8 cellular contexts compared by ENCODE assay signal in genomic region chr12:50057000-50057841, GRCh38. TPM values are rescaled to one million over a fixed set of nuclear protein-coding genes. Genes with fewer than 3 reads are reported as not detected.
DNase-seq lines count a peak whose midpoint lies in the region; ATAC-seq and TF ChIP-seq lines count a peak whose summit lies in the region.

ASIC1 (plus strand) TSS chr12:50057596; CDS start chr12:50058767, 1,171 bp downstream.

- DNase-seq in GM06990 (ENCODE audit: extremely low read depth, insufficient read length), result peak; percentile 43
- peak; percentile 81 for DNase-seq in NB4 (ENCODE audit: low read depth)
- peak; percentile 85 for DNase-seq in chondrocyte (ENCODE audit: low spot score)
- no peak for DNase-seq in kidney epithelial cell (ENCODE audit: low read depth)
- peak; percentile 31 to 56 for DNase-seq in stimulated activated CD4-positive, alpha-beta T cell treated with anti-CD3 and anti-CD28 coated beads, Interleukin-12 subunit alpha, Interleukin-12 subunit beta, amount 100 ng/mL, for 24 hours (ENCODE audit: low read depth in 2 of 2)
- DNase-seq in SKM-1 treated with dmso at 0.1 percent for 144 hours (lab: John Stamatoyannopoulos, UW; ENCODE audit: unreplicated experiment), result no peak

- TF ChIP-seq CTCF in GM06990 (IDR thresholded peaks at IDR 0.05; ENCODE audit: insufficient read depth, low read length, poor library complexity, severe bottlenecking), result no peak
- no peak for TF ChIP-seq CTCF in NB4 (IDR thresholded peaks at IDR 0.05; ENCODE audit: low read depth, low read length)
- TF ChIP-seq CTCF in WI38 (IDR thresholded peaks at IDR 0.05; ENCODE audit: low read depth, low read length), result no peak
- peak; percentile 54 for TF ChIP-seq CTCF in chondrocyte (IDR thresholded peaks at IDR 0.05)
- no peak for TF ChIP-seq CTCF in kidney epithelial cell (IDR thresholded peaks at IDR 0.05; ENCODE audit: insufficient read depth, low read length, poor library complexity, severe bottlenecking)

- H3K4me3 ChIP-seq in GM06990 (replicated peaks; ENCODE audit: low read depth, low read length), result peak within 1 kb of the TSS; percentile 63
- H3K4me3 ChIP-seq in NB4 (ENCODE audit: low read depth, low read length), result peak within 1 kb of the TSS; percentile 70
- peak within 1 kb of the TSS; percentile 57 for H3K4me3 ChIP-seq in WI38 (ENCODE audit: low read depth, low read length)
- H3K4me3 ChIP-seq in kidney epithelial cell (ENCODE audit: low read depth, low read length), result peak within 1 kb of the TSS; percentile 44

- H3K36me3 ChIP-seq in GM06990 (ENCODE audit: control insufficient read depth, insufficient read depth, low read length) (no peaks in the 10 kb centered on the region), kidney epithelial cell (ENCODE audit: control insufficient read depth, insufficient read depth, low read length) (no peaks in the 10 kb centered on the region)

- peak within 1 kb of the TSS; percentile 85 for H3K27ac Mint-ChIP-seq in chondrocyte (ENCODE audit: unreplicated experiment)

- H3K4me3 Mint-ChIP-seq in chondrocyte (ENCODE audit: unreplicated experiment), result peak within 1 kb of the TSS; percentile 86

- no peak for TF ChIP-seq POLR2A in NB4 (IDR thresholded peaks at IDR 0.05; ENCODE audit: extremely low read depth, insufficient read length)

- H3K27me3 Mint-ChIP-seq in chondrocyte (ENCODE audit: low read depth), result peaks cover 22% of the 10 kb centered on the region

- peaks cover 1% of the 10 kb centered on the region for H3K36me3 Mint-ChIP-seq in chondrocyte (ENCODE audit: low read depth)

- H3K27me3 ChIP-seq in GM06990 (replicated peaks; ENCODE audit: control insufficient read depth, insufficient read depth, low read length) (peaks cover 8% of the 10 kb centered on the region), kidney epithelial cell (ENCODE audit: control insufficient read depth, insufficient read depth, low read length) (peaks cover 19% of the 10 kb centered on the region)

- ATAC-seq in GM21723 (IDR thresholded peaks at IDR 0.05; ENCODE audit: unreplicated experiment), result no peak

- H3K4me1 Mint-ChIP-seq in chondrocyte (ENCODE audit: low read depth), result peaks cover 14% of the 10 kb centered on the region

- no peaks in the 10 kb centered on the region for H3K9me3 Mint-ChIP-seq in chondrocyte (ENCODE audit: low read depth)

RNA-seq across cellular contexts. Expression of gene ASIC1, which starts in this region (rescaled TPM):
- total RNA-seq in chondrocyte, result 2.5 to 4.4 TPM (median 3.9 TPM) in 3 replicates
- total RNA-seq in kidney epithelial cell, result 0.75 and 3.6 TPM in 2 replicates

Comparison
In these comparisons a context has a peak if more than half of its experiments do, and no peak if none do; other contexts are left out.
1. DNase-seq: peak in GM06990 (single experiment), NB4 (single experiment), chondrocyte (single experiment) and stimulated activated CD4-positive, alpha-beta T cell treated with anti-CD3 and anti-CD28 coated beads, Interleukin-12 subunit alpha, Interleukin-12 subunit beta, amount 100 ng/mL, for 24 hours (2 of 2); none in kidney epithelial cell (single experiment) and SKM-1 treated with dmso at 0.1 percent for 144 hours (single experiment).
2. Peak in every context shown above with its lines, with median percentiles within 50 percentile points of each other: H3K4me3 ChIP-seq.